Comparison of ENCODE assay signal across 11 cellular contexts in genomic region chr7:139748936-139749335, GRCh38.
"Had no signal": no experiment of that assay in that cellular context is flagged by ENCODE, and none has a peak within 500 bp of the region (broad histone marks: within the 10 kb centered on the region; RNA-seq: fewer than 3 reads in every experiment).

No MANE protein-coding gene starts in this region.

- H3K4me3 ChIP-seq: breast epithelium, gastroesophageal sphincter, sigmoid colon had no signal

- ATAC-seq: activated CD4-positive, alpha-beta T cell treated with anti-CD3 and anti-CD28 coated beads for 36 hours; activated CD8-positive, alpha-beta T cell treated with anti-CD3 and anti-CD28 coated beads, Interleukin-2, amount 10 ng/mL, durations not matched to agents 7 days and 5 days; gastroesophageal sphincter; left lobe of liver had no signal

- H3K27me3 ChIP-seq: breast epithelium, gastroesophageal sphincter, sigmoid colon had no signal

- DNase-seq: activated CD4-positive, alpha-beta T cell treated with anti-CD3 and anti-CD28 coated beads for 36 hours; activated CD8-positive, alpha-beta T cell treated with anti-CD3 and anti-CD28 coated beads, Interleukin-2, amount 10 ng/mL, durations not matched to agents 7 days and 5 days; activated naive CD4-positive, alpha-beta T cell; erythroblast; SIG-M5; sigmoid colon; stimulated activated CD4-positive, alpha-beta T cell treated with anti-CD3 and anti-CD28 coated beads, Interleukin-12 subunit alpha, Interleukin-12 subunit beta, amount 100 ng/mL, for 4 hours; stimulated activated CD4-positive, alpha-beta T cell treated with anti-CD3 and anti-CD28 coated beads, Interleukin-2, amount 100 ng/mL, for 24 hours had no signal

- H3K27ac ChIP-seq: breast epithelium, gastroesophageal sphincter, sigmoid colon had no signal

- H3K36me3 ChIP-seq: breast epithelium, gastroesophageal sphincter, sigmoid colon had no signal

- H3K9me3 ChIP-seq: breast epithelium, gastroesophageal sphincter, sigmoid colon had no signal
